ENCODE assay signal across 8 cellular contexts in the genomic region with DNA sequence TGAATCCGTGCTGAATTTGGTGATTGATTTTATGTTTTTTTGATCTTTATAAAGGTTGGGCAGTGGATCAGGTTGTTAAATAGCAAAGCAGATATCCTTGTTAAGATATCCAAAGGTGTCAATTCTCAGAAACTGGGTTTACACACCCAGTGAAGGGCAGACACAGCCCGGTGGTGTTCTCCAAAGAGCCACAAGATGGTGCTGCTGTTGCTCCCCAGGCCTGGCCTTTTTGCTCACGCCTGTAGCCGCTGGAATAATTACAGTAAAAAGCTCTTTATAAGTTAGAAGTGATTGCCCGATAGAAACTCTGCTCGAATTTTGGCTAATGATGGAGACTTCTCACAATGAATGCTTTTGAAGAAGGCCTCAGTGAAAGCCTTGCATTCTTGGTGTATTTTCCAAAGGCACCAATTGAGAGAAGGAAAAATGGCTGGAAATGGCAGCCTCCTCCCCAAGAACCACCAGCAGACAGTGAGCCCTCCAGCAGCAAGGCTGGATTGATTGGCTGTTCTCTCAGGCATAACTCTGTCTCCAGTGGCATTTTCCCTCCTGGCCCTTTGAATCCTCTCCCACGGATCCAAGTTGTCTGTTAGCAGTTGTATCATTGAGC.
A peak's percentile ranks its signal among the peaks of the same experiment; 100 is the strongest.
DNase-seq lines count a peak whose midpoint lies in the region; ATAC-seq and TF ChIP-seq lines count a peak whose summit lies in the region.

No MANE protein-coding gene starts in this region.

- H3K27ac Mint-ChIP-seq in memory B cell = no peak overlapping the region

- DNase-seq in AG09309 (ENCODE audit: low read depth) (no peak), NCI-H1105 (lab: John Stamatoyannopoulos, UW) (peak; percentile 66), T-helper 9 cell (peak; percentile 6), dermis microvascular lymphatic vessel endothelial cell (ENCODE audit: low read depth in 2 of 2) (peak; percentile 4 to 54), memory B cell (ENCODE audit: low spot score in 2 of 2) (peak in 1 of 2 donors; percentile 11), substantia nigra (lab: John Stamatoyannopoulos, UW) (peak in 35 of 49 donors; percentile 1 to 62 (median 20))
- DNase-seq in stimulated activated naive CD4-positive, alpha-beta T cell treated with Interleukin-2 at 50 U/mL for 16 hours (lab: John Stamatoyannopoulos, UW) = no peak

- no peak overlapping the region for H3K4me3 Mint-ChIP-seq in memory B cell

- no peak overlapping the region for H3K27ac ChIP-seq in substantia nigra (ENCODE audit: low read depth, low read length, poor library complexity, severe bottlenecking)

- no peaks in the 10 kb centered on the region for H3K27me3 Mint-ChIP-seq in memory B cell

- H3K4me3 ChIP-seq in AG09309 (ENCODE audit: control insufficient read depth, low read depth, low read length) = no peak overlapping the region

- peak; percentile 64 for ATAC-seq in GM18867 (IDR thresholded peaks at IDR 0.05; ENCODE audit: unreplicated experiment)
- peak; percentile 69 for ATAC-seq in memory B cell (ENCODE audit: low read depth)

- TF ChIP-seq CTCF in AG09309 (IDR thresholded peaks at IDR 0.05; ENCODE audit: control insufficient read depth, insufficient read depth, low read depth, low read length, missing control alignments) = peak; percentile 88

- H3K36me3 Mint-ChIP-seq in memory B cell = no peaks in the 10 kb centered on the region

- no peaks in the 10 kb centered on the region for H3K4me1 Mint-ChIP-seq in memory B cell

- H3K9me3 Mint-ChIP-seq in memory B cell = peaks cover 2% of the 10 kb centered on the region

Comparison
In these comparisons a context has a peak if more than half of its experiments do, and no peak if none do; other contexts are left out.
1. DNase-seq: peak in NCI-H1105 (single experiment), T-helper 9 cell (single experiment), dermis microvascular lymphatic vessel endothelial cell (2 of 2) and substantia nigra (35 of 49); none in AG09309 (single experiment) and stimulated activated naive CD4-positive, alpha-beta T cell treated with Interleukin-2 at 50 U/mL for 16 hours (single experiment).